ENCODE assay signal across 29 cellular contexts in the genomic region with DNA sequence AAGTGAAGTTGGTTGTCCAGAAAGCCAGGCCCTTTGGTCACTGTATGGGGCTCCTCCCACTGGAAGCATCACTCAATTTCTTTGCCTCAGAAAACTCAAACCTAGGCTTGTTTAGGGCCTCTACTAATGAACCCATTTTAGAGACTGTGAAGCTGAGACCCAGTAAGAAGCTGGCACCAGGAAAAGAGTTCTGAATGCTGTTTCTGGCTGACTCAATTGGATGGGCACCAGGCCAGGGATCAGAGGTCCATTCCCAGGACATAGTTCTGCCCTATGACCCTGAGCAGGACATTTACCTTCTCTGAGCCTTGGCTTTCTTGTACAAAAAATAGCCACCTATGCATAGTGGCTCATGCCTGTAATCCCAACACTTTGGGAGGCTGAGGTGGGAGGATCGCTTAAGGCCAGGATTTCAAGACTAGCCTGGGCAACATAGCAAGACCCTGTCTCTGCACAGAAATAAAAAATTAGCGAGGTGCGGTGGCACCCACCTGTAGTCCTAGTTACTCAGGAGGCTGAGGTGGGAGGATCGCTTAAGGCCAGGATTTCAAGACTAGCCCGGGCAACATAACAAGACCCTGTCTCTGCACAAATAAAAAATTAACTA. TPM values are rescaled to one million over a fixed set of nuclear protein-coding genes. Genes with fewer than 3 reads are reported as not detected.
"Had no signal": no experiment of that assay in that cellular context is flagged by ENCODE, and none has a peak within 500 bp of the region (broad histone marks: within the 10 kb centered on the region; RNA-seq: fewer than 3 reads in every experiment).

No MANE protein-coding gene starts in this region.

- H3K9me3 ChIP-seq: MG63 had no signal

- DNase-seq: activated CD4-positive, alpha-beta memory T cell treated with anti-CD3 and anti-CD28 coated beads, Interleukin-2, amount 10 ng/mL, durations not matched to agents 7 days and 5 days; activated CD4-positive, alpha-beta T cell treated with anti-CD3 and anti-CD28 coated beads for 1 hour; activated CD4-positive, alpha-beta T cell treated with anti-CD3 and anti-CD28 coated beads for 48 hours; activated CD4-positive, CD25-positive, alpha-beta regulatory T cell; activated CD8-positive, alpha-beta memory T cell treated with anti-CD3 and anti-CD28 coated beads for 24 hours; activated CD8-positive, alpha-beta memory T cell treated with anti-CD3 and anti-CD28 coated beads, Interleukin-2, amount 10 ng/mL, durations not matched to agents 7 days and 5 days; activated CD8-positive, alpha-beta memory T cell treated with anti-CD3 and anti-CD28 coated beads, Interleukin-2, amount 50 U/mL, for 48 hours; activated effector memory CD4-positive, alpha-beta T cell treated with Interleukin-2 at 50 U/mL for 16 hours; activated naive CD4-positive, alpha-beta T cell treated with anti-CD3 and anti-CD28 coated beads, Interleukin-2, amount 10 ng/mL, durations not matched to agents 7 days and 5 days; activated naive CD8-positive, alpha-beta T cell treated with anti-CD3 and anti-CD28 coated beads, Interleukin-2, amount 50 U/mL, for 24 hours; activated T-cell treated with anti-CD3 and anti-CD28 coated beads, Interleukin-2, amount 50 U/mL, for 48 hours; anterior cingulate cortex; central memory CD4-positive, alpha-beta T cell; MG63; NCI-H1048; NCI-H1436 treated with DMSO at 0.1 percent for 48 hours; NCI-H1694 treated with DMSO at 0.1 percent for 48 hours; NCI-H2029; NCI-H345; NCI-H524 treated with DMSO at 0.1 percent for 48 hours; NCI-H748 treated with DMSO at 0.1 percent for 48 hours; NK-92 treated with Interleukin-12 subunit alpha and Interleukin-12 subunit beta, amount 100 ng/mL, for 24 hours; PC-3; SIG-M5; T-cell; T-helper 17 cell had no signal

- H3K27ac ChIP-seq: RWPE1 had no signal

- FAIRE-seq: RCC 7860 had no signal

- ATAC-seq: activated CD8-positive, alpha-beta memory T cell treated with anti-CD3 and anti-CD28 coated beads, Interleukin-2, amount 10 ng/mL, durations not matched to agents 7 days and 5 days; activated naive CD8-positive, alpha-beta T cell treated with anti-CD3 and anti-CD28 coated beads, Interleukin-2, amount 50 U/mL, for 24 hours; PC-3; SK-N-SH treated with all-trans-retinoic acid at 6 μM for 48 hours; T-cell; T-helper 17 cell had no signal

- H3K4me3 ChIP-seq: MG63 had no signal

- H3K27me3 ChIP-seq: MG63 had no signal

RNA-seq across cellular contexts. Expression of a gene that starts 30.6 kb away (rescaled TPM):
- total RNA-seq: T-helper 17 cell had no signal

RNA-seq across cellular contexts. Expression of a gene that starts 38.4 kb away (rescaled TPM):
- total RNA-seq: activated CD4-positive, alpha-beta memory T cell treated with anti-CD3 and anti-CD28 coated beads, Interleukin-2, amount 10 ng/mL, durations not matched to agents 7 days and 5 days; activated CD8-positive, alpha-beta memory T cell treated with anti-CD3 and anti-CD28 coated beads, Interleukin-2, amount 10 ng/mL, durations not matched to agents 7 days and 5 days; PC-3; T-cell; T-helper 17 cell had no signal
